33 cellular contexts compared by ENCODE assay signal in genomic region chr17:70127221-70127873, GRCh38. TPM values are rescaled to one million over a fixed set of nuclear protein-coding genes. Genes with fewer than 3 reads are reported as not detected.
"Had no signal": no experiment of that assay in that cellular context is flagged by ENCODE, and none has a peak within 500 bp of the region (broad histone marks: within the 10 kb centered on the region; RNA-seq: fewer than 3 reads in every experiment).

No MANE protein-coding gene starts in this region.

- H3K27me3 ChIP-seq: ascending aorta, brain microvascular endothelial cell, gastrocnemius medialis, hepatocyte, left lung, neutrophil, pancreas, sigmoid colon, upper lobe of right lung had no signal

- H3K4me2 ChIP-seq: hepatocyte had no signal

- H3K27ac ChIP-seq: ascending aorta, brain microvascular endothelial cell, gastrocnemius medialis, hepatocyte, left lung, lower lobe of right lung, neutrophil, pancreas, psoas muscle, sigmoid colon, thoracic aorta, upper lobe of right lung had no signal

- H3K36me3 Mint-ChIP-seq: activated naive CD8-positive, alpha-beta T cell treated with anti-CD3 and anti-CD28 coated beads, Interleukin-2, amount 10 ng/mL, durations not matched to agents 7 days and 5 days; naive B cell; stimulated activated effector memory CD8-positive, alpha-beta T cell treated with anti-CD3 and anti-CD28 coated beads, Interleukin-12 subunit alpha, Interleukin-12 subunit beta, amount 100 ng/mL, for 72 hours had no signal

- H3K36me3 ChIP-seq: ascending aorta, brain microvascular endothelial cell, gastrocnemius medialis, left lung, lower lobe of right lung, neutrophil, pancreas, sigmoid colon, thoracic aorta, upper lobe of right lung had no signal

- H3K4me1 ChIP-seq: ascending aorta, pancreas, sigmoid colon had no signal

- H3K27ac Mint-ChIP-seq: activated naive CD4-positive, alpha-beta T cell treated with anti-CD3 and anti-CD28 coated beads for 36 hours; activated naive CD8-positive, alpha-beta T cell treated with anti-CD3 and anti-CD28 coated beads, Interleukin-2, amount 10 ng/mL, durations not matched to agents 7 days and 5 days; activated T-cell treated with anti-CD3 and anti-CD28 coated beads, Interleukin-2, amount 50 U/mL, for 72 hours; naive B cell; nephron progenitor cell; stimulated activated effector memory CD8-positive, alpha-beta T cell treated with anti-CD3 and anti-CD28 coated beads, Interleukin-12 subunit alpha, Interleukin-12 subunit beta, amount 100 ng/mL, for 72 hours; stimulated activated naive CD8-positive, alpha-beta T cell treated with anti-CD3 and anti-CD28 coated beads, Interleukin-15, Interleukin-2, amounts not matched to agents 100 ng/mL and 50 ng/mL, for 24 hours; T-helper 2 cell treated with Interferon-gamma antibody and Interleukin-4, amounts not matched to agents 5 μg/mL and 100 μg/mL, for 36 hours had no signal

- H3K9me3 Mint-ChIP-seq: activated naive CD4-positive, alpha-beta T cell treated with anti-CD3 and anti-CD28 coated beads for 36 hours; activated naive CD8-positive, alpha-beta T cell treated with anti-CD3 and anti-CD28 coated beads, Interleukin-2, amount 10 ng/mL, durations not matched to agents 7 days and 5 days; stimulated activated effector memory CD8-positive, alpha-beta T cell treated with anti-CD3 and anti-CD28 coated beads, Interleukin-12 subunit alpha, Interleukin-12 subunit beta, amount 100 ng/mL, for 72 hours; stimulated activated naive CD8-positive, alpha-beta T cell treated with anti-CD3 and anti-CD28 coated beads, Interleukin-15, Interleukin-2, amounts not matched to agents 100 ng/mL and 50 ng/mL, for 24 hours; T-helper 2 cell treated with Interferon-gamma antibody and Interleukin-4, amounts not matched to agents 5 μg/mL and 100 μg/mL, for 36 hours had no signal

- ATAC-seq: activated T-cell treated with anti-CD3 and anti-CD28 coated beads, Interleukin-2, amount 50 U/mL, for 72 hours; gastrocnemius medialis; left lung; lower lobe of right lung; psoas muscle; stimulated activated effector memory CD8-positive, alpha-beta T cell treated with anti-CD3 and anti-CD28 coated beads, Interleukin-12 subunit alpha, Interleukin-12 subunit beta, amount 100 ng/mL, for 72 hours; upper lobe of right lung had no signal

- H2AFZ ChIP-seq: hepatocyte had no signal

- H3K79me2 ChIP-seq: hepatocyte had no signal

- FAIRE-seq: endometrium, pancreas, small intestine had no signal

- DNase-seq: activated CD4-positive, alpha-beta T cell treated with anti-CD3 and anti-CD28 coated beads for 4 hours; activated CD4-positive, alpha-beta T cell treated with anti-CD3 and anti-CD28 coated beads, Interleukin-2, amount 50 U/mL, for 4 hours; activated CD4-positive, CD25-positive, alpha-beta regulatory T cell; activated effector memory CD4-positive, alpha-beta T cell treated with Interleukin-2 at 50 U/mL for 16 hours; activated naive CD4-positive, alpha-beta T cell treated with anti-CD3 and anti-CD28 coated beads for 36 hours; activated naive CD8-positive, alpha-beta T cell treated with anti-CD3 and anti-CD28 coated beads, Interleukin-2, amount 10 ng/mL, durations not matched to agents 7 days and 5 days; activated T-cell treated with anti-CD3 and anti-CD28 coated beads for 4 hours; activated T-cell treated with anti-CD3 and anti-CD28 coated beads, Interleukin-2, amount 50 U/mL, for 72 hours; brain microvascular endothelial cell; effector CD8-positive, alpha-beta T cell; erythroblast; gastrocnemius medialis; left lung; lower lobe of right lung; naive B cell; nephron progenitor cell; pancreas; psoas muscle; sigmoid colon; small intestine; stimulated activated CD4-positive, alpha-beta T cell treated with anti-CD3 and anti-CD28 coated beads, Interleukin-4, amount 100 ng/mL, for 24 hours; T-helper 1 cell; upper lobe of right lung had no signal

- H3K9me3 ChIP-seq: ascending aorta, gastrocnemius medialis, left lung, lower lobe of right lung, neutrophil, pancreas, psoas muscle, sigmoid colon, thoracic aorta, upper lobe of right lung had no signal

- H3K4me3 ChIP-seq: ascending aorta, gastrocnemius medialis, hepatocyte, left lung, lower lobe of right lung, pancreas, psoas muscle, sigmoid colon, thoracic aorta, upper lobe of right lung had no signal

RNA-seq across cellular contexts. Expression of gene KCNJ2, which starts 42.0 kb away (rescaled TPM):
- total RNA-seq: activated naive CD4-positive, alpha-beta T cell treated with anti-CD3 and anti-CD28 coated beads for 36 hours; activated naive CD8-positive, alpha-beta T cell treated with anti-CD3 and anti-CD28 coated beads, Interleukin-2, amount 10 ng/mL, durations not matched to agents 7 days and 5 days; activated T-cell treated with anti-CD3 and anti-CD28 coated beads, Interleukin-2, amount 50 U/mL, for 72 hours had no signal

RNA-seq across cellular contexts. Expression of gene KCNJ16, which starts 52.3 kb away (rescaled TPM):
- total RNA-seq: activated naive CD4-positive, alpha-beta T cell treated with anti-CD3 and anti-CD28 coated beads for 36 hours; activated naive CD8-positive, alpha-beta T cell treated with anti-CD3 and anti-CD28 coated beads, Interleukin-2, amount 10 ng/mL, durations not matched to agents 7 days and 5 days; activated T-cell treated with anti-CD3 and anti-CD28 coated beads, Interleukin-2, amount 50 U/mL, for 72 hours; ascending aorta; dermis microvascular lymphatic vessel endothelial cell; mesenteric fat pad; psoas muscle had no signal
